Comparison of ENCODE assay signal across 8 cellular contexts in genomic region chr5:109994135-109994534, GRCh38.
"Had no signal": no experiment of that assay in that cellular context is flagged by ENCODE, and none has a peak within 500 bp of the region (broad histone marks: within the 10 kb centered on the region; RNA-seq: fewer than 3 reads in every experiment).

No MANE protein-coding gene starts in this region.

- ATAC-seq: HCT116 had no signal

- H3K9ac ChIP-seq: GM23248 had no signal

- H3K4me3 ChIP-seq: GM23248, HAP-1 had no signal

- H3K27ac ChIP-seq: GM23248 had no signal

- DNase-seq: GM23248, GOT3, H7, HFFc6, KBM-7 had no signal

- H3K36me3 ChIP-seq: HAP-1 had no signal

- H2AFZ ChIP-seq: GM23248 had no signal

- FAIRE-seq: HTR-8/SVneo had no signal
